9 cellular contexts compared by ENCODE assay signal in the genomic region with DNA sequence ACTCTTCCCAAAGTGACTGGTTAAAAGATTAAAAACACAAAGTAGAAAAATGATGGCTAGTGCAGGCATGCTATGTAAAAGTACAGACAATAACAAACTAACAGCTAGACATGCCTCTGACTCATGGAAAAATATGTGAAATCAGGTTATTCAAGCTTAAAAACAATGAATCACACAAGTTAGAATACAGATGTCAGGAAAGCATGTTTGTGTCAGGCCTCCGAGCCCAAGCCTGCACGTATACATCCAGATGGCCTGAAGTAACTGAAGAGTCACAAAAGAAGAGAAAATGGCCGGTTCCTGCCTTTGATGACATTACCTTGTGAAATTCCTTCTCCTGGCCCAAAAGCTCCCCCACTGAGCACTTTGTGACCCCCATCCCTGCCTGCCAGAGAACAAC.
DNase-seq lines count a peak whose midpoint lies in the region; ATAC-seq, FAIRE-seq and TF ChIP-seq lines count a peak whose summit lies in the region.
"Had no signal": no experiment of that assay in that cellular context is flagged by ENCODE, and none has a peak within 500 bp of the region (broad histone marks: within the 10 kb centered on the region; RNA-seq: fewer than 3 reads in every experiment).

No MANE protein-coding gene starts in this region.

- no peaks in the 10 kb centered on the region for H3K9me3 ChIP-seq in gastrocnemius medialis

- H3K36me3 ChIP-seq in gastrocnemius medialis, result no peaks in the 10 kb centered on the region
- H3K36me3 ChIP-seq: upper lobe of left lung had no signal

- no peak overlapping the region for H3K4me3 ChIP-seq in fibroblast of pulmonary artery (replicated peaks; ENCODE audit: low read depth, low read length)
- no peak overlapping the region for H3K4me3 ChIP-seq in gastrocnemius medialis
- H3K4me3 ChIP-seq: upper lobe of left lung had no signal

- H3K4me1 ChIP-seq in gastrocnemius medialis, result no peaks in the 10 kb centered on the region
- H3K4me1 ChIP-seq: upper lobe of left lung had no signal

- peak in 1 of 2 donors; percentile 42 for ATAC-seq in gastrocnemius medialis
- no peak for ATAC-seq in HG03460 (IDR thresholded peaks at IDR 0.05; ENCODE audit: unreplicated experiment)

- intact Hi-C loops in gastrocnemius medialis (cut with DNase I; ENCODE audit: low total_unique reads), result no loop called here
- intact Hi-C loops in head of caudate nucleus (cut with DNase I), result no loop called here

- CTCF ChIA-PET in RWPE1 (lab: Yijun Ruan, JAX), result no interaction called here

- TF ChIP-seq POLR2A in gastrocnemius medialis (IDR thresholded peaks at IDR 0.05), result no peak

- no peak for TF ChIP-seq CTCF in RWPE1 (conservative IDR thresholded peaks at IDR 0.05; ENCODE audit: low read depth)
- no peak for TF ChIP-seq CTCF in fibroblast of pulmonary artery (IDR thresholded peaks at IDR 0.05; ENCODE audit: low read length, missing control alignments)
- no peak for TF ChIP-seq CTCF in gastrocnemius medialis (IDR thresholded peaks at IDR 0.05 in 4 of 5, conservative IDR thresholded peaks at IDR 0.05 in 1 of 5)

- DNase-seq in GM04504 (ENCODE audit: low read depth) (peak; percentile 76), RWPE1 (ENCODE audit: low spot score) (peak; percentile 77), fibroblast of pulmonary artery (ENCODE audit: low read depth) (peak; percentile 97), gastrocnemius medialis (no peak), frontal cortex (ENCODE audit: low spot score in 2 of 2) (no peak), head of caudate nucleus (no peak)
- DNase-seq: NCI-H2171 treated with DMSO at 0.1 percent for 48 hours, upper lobe of left lung had no signal

- POLR2A ChIA-PET in RWPE1 (lab: Yijun Ruan, JAX; ENCODE audit: low non-redundant PET), result no interaction called here

- FAIRE-seq in frontal cortex (lab: Jason Lieb, UNC), result no peak

- in situ Hi-C loops in gastrocnemius medialis (cut with MboI; ENCODE audit: low sequenced_read_pairs in 4 of 4), result no loop called here

- H3K27me3 ChIP-seq in gastrocnemius medialis, result no peaks in the 10 kb centered on the region
- H3K27me3 ChIP-seq: upper lobe of left lung had no signal

- H3K27ac ChIP-seq in RWPE1 (peak overlapping the region; percentile 88), gastrocnemius medialis (peak overlapping the region in 3 of 4 donors; percentile 8 to 33 (median 29))
- H3K27ac ChIP-seq: upper lobe of left lung had no signal

Comparison
In these comparisons a context has a peak if more than half of its experiments do, and no peak if none do; other contexts are left out.
1. DNase-seq: peak in GM04504 (single experiment), RWPE1 (single experiment) and fibroblast of pulmonary artery (single experiment); none in gastrocnemius medialis (0 of 2), frontal cortex (0 of 2) and head of caudate nucleus (0 of 42).